In genomic region chr11:3140291-3140603, GRCh38 we compare ENCODE assay signal across 26 cellular contexts.
"Had no signal": no experiment of that assay in that cellular context is flagged by ENCODE, and none has a peak within 500 bp of the region (broad histone marks: within the 10 kb centered on the region; RNA-seq: fewer than 3 reads in every experiment).

No MANE protein-coding gene starts in this region.

- H3K27ac Mint-ChIP-seq: nephron, neural progenitor cell had no signal

- H3K36me3 ChIP-seq: heart left ventricle, lower lobe of right lung, neural progenitor cell, thyroid gland, vagina had no signal

- DNase-seq: dermis blood vessel endothelial cell; effector memory CD4-positive, alpha-beta T cell; foreskin keratinocyte; islet precursor cell; kidney glomerular epithelial cell; left colon; nucleus accumbens; retina; stimulated activated CD4-positive, alpha-beta T cell treated with anti-CD3 and anti-CD28 coated beads, Interleukin-2, amount 100 ng/mL, for 24 hours; stimulated activated CD4-positive, alpha-beta T cell treated with anti-CD3 and anti-CD28 coated beads, Interleukin-4, amount 100 ng/mL, for 24 hours; stimulated activated naive CD4-positive, alpha-beta T cell treated with Interleukin-2 at 50 U/mL for 16 hours; stomach; thyroid gland; trophoblast cell had no signal

- ATAC-seq: foreskin keratinocyte; gastroesophageal sphincter; heart left ventricle; left colon; left ventricle myocardium superior; lower lobe of right lung; sciatic nerve; stimulated activated effector memory CD8-positive, alpha-beta T cell treated with anti-CD3 and anti-CD28 coated beads, Interleukin-12 subunit alpha, Interleukin-12 subunit beta, amount 100 ng/mL, for 72 hours had no signal

- H3K4me3 ChIP-seq: coronary artery, esophagus muscularis mucosa, gastroesophageal sphincter, heart left ventricle, hepatocyte, lower lobe of right lung, neural progenitor cell, stomach, thyroid gland, vagina had no signal

- H3K4me1 ChIP-seq: foreskin keratinocyte, thyroid gland had no signal

- H3K9me3 ChIP-seq: esophagus muscularis mucosa, gastroesophageal sphincter, heart left ventricle, lower lobe of right lung, stomach, thyroid gland, vagina had no signal

- H3K9me3 Mint-ChIP-seq: nephron; neural progenitor cell; stimulated activated effector memory CD8-positive, alpha-beta T cell treated with anti-CD3 and anti-CD28 coated beads, Interleukin-12 subunit alpha, Interleukin-12 subunit beta, amount 100 ng/mL, for 72 hours had no signal

- H3K27me3 ChIP-seq: esophagus muscularis mucosa, foreskin keratinocyte, gastroesophageal sphincter, heart left ventricle, hepatocyte, neural progenitor cell, stomach, thyroid gland, vagina had no signal

- H3K36me3 Mint-ChIP-seq: neural progenitor cell had no signal

- H3K9ac ChIP-seq: neural progenitor cell had no signal

- H3K4me3 Mint-ChIP-seq: nephron; neural progenitor cell; stimulated activated effector memory CD8-positive, alpha-beta T cell treated with anti-CD3 and anti-CD28 coated beads, Interleukin-12 subunit alpha, Interleukin-12 subunit beta, amount 100 ng/mL, for 72 hours had no signal
